15 cellular contexts compared by ENCODE assay signal in genomic region chr19:40512110-40512472, GRCh38. TPM values are rescaled to one million over a fixed set of nuclear protein-coding genes. Genes with fewer than 3 reads are reported as not detected.
DNase-seq lines count a peak whose midpoint lies in the region; ATAC-seq, FAIRE-seq and TF ChIP-seq lines count a peak whose summit lies in the region.
"Had no signal": no experiment of that assay in that cellular context is flagged by ENCODE, and none has a peak within 500 bp of the region (broad histone marks: within the 10 kb centered on the region; RNA-seq: fewer than 3 reads in every experiment).

No MANE protein-coding gene starts in this region.

- no peaks in the 10 kb centered on the region for H4K20me1 ChIP-seq in GM12878 (ENCODE audit: control insufficient read depth, insufficient read depth)

- TF ChIP-seq EP300 in GM12878 (IDR thresholded peaks at IDR 0.05; ENCODE audit: borderline replicate concordance in 1 of 2, control insufficient read depth in 1 of 2, low read depth in 2 of 2, low read length in 2 of 2), result no peak

- no peaks in the 10 kb centered on the region for H3K4me1 ChIP-seq in GM12878 (ENCODE audit: control insufficient read depth, insufficient read depth, low read length)

- POLR2A ChIA-PET in GM12878 (lab: Charles Lee), result no interaction called here

- no peaks in the 10 kb centered on the region for H3K9me3 Mint-ChIP-seq in activated naive CD4-positive, alpha-beta T cell treated with anti-CD3 and anti-CD28 coated beads, Interleukin-2, amount 50 U/mL, for 24 hours
- no peaks in the 10 kb centered on the region for H3K9me3 Mint-ChIP-seq in memory B cell
- H3K9me3 Mint-ChIP-seq in type B pancreatic cell, result no peaks in the 10 kb centered on the region
- H3K9me3 Mint-ChIP-seq: activated naive CD8-positive, alpha-beta T cell treated with anti-CD3 and anti-CD28 coated beads, Interleukin-2, amount 10 ng/mL, durations not matched to agents 7 days and 5 days had no signal

- peaks cover 5 to 7% of the 10 kb centered on the region in 2 experiments; a peak in 3 of 4 replicates for H3K27me3 ChIP-seq in GM12878 (replicated peaks in 1 of 2; ENCODE audit: control insufficient read depth in 2 of 2, insufficient read depth in 2 of 2, low read length in 1 of 2)

- peaks cover 4% of the 10 kb centered on the region for H3K36me3 Mint-ChIP-seq in activated naive CD4-positive, alpha-beta T cell treated with anti-CD3 and anti-CD28 coated beads, Interleukin-2, amount 50 U/mL, for 24 hours
- H3K36me3 Mint-ChIP-seq in memory B cell (no peaks in the 10 kb centered on the region), type B pancreatic cell (no peaks in the 10 kb centered on the region)
- H3K36me3 Mint-ChIP-seq: activated naive CD8-positive, alpha-beta T cell treated with anti-CD3 and anti-CD28 coated beads, Interleukin-2, amount 10 ng/mL, durations not matched to agents 7 days and 5 days had no signal

- no peak for ATAC-seq in GM12878
- no peak for ATAC-seq in memory B cell (ENCODE audit: low read depth)
- no peak for ATAC-seq in GM21619 (IDR thresholded peaks at IDR 0.05; ENCODE audit: unreplicated experiment)

- peaks cover 28% of the 10 kb centered on the region for H3K27me3 Mint-ChIP-seq in activated naive CD4-positive, alpha-beta T cell treated with anti-CD3 and anti-CD28 coated beads, Interleukin-2, amount 50 U/mL, for 24 hours
- peaks cover 36% of the 10 kb centered on the region for H3K27me3 Mint-ChIP-seq in memory B cell
- peaks cover 75% of the 10 kb centered on the region for H3K27me3 Mint-ChIP-seq in type B pancreatic cell

- no peak overlapping the region for H3K27ac Mint-ChIP-seq in activated naive CD4-positive, alpha-beta T cell treated with anti-CD3 and anti-CD28 coated beads, Interleukin-2, amount 50 U/mL, for 24 hours
- H3K27ac Mint-ChIP-seq in memory B cell (no peak overlapping the region), type B pancreatic cell (no peak overlapping the region)
- H3K27ac Mint-ChIP-seq: activated naive CD8-positive, alpha-beta T cell treated with anti-CD3 and anti-CD28 coated beads, Interleukin-2, amount 10 ng/mL, durations not matched to agents 7 days and 5 days had no signal

- DNase-seq in activated naive CD4-positive, alpha-beta T cell treated with anti-CD3 and anti-CD28 coated beads, Interleukin-2, amount 50 U/mL, for 16 hours, result no peak
- DNase-seq in GM12878 (ENCODE audit: low read depth, low spot score) (no peak), memory B cell (ENCODE audit: low spot score in 2 of 2) (no peak), type B pancreatic cell (ENCODE audit: extremely low spot score, unreplicated experiment) (no peak), cerebellar cortex (ENCODE audit: low spot score) (no peak)
- no peak for DNase-seq in activated CD8-positive, alpha-beta memory T cell treated with anti-CD3 and anti-CD28 coated beads for 24 hours
- DNase-seq: ACHN; NCI-H1694; stimulated activated naive CD4-positive, alpha-beta T cell treated with Interleukin-2 at 50 U/mL for 16 hours; tibial artery had no signal

- CTCF ChIA-PET in GM12878 (lab: Yijun Ruan, JAX), result no interaction called here

- no peak for TF ChIP-seq RAD21 in GM12878 (IDR thresholded peaks at IDR 0.05; ENCODE audit: insufficient read depth, low read depth, low read length)

- no peaks in the 10 kb centered on the region for H3K79me2 ChIP-seq in GM12878 (ENCODE audit: control insufficient read depth, insufficient read depth, low read length)

- TF ChIP-seq CTCF in GM12878 (IDR thresholded peaks at IDR 0.05 in 2 of 3, conservative IDR thresholded peaks at IDR 0.05 in 1 of 3; ENCODE audit: control insufficient read depth in 2 of 3, extremely low read depth in 1 of 3, insufficient read depth in 1 of 3, low read depth in 3 of 3, low read length in 3 of 3) (no peak), type B pancreatic cell (conservative IDR thresholded peaks at IDR 0.05) (no peak)

- SMC1A ChIA-PET in GM12878 (lab: Charles Lee; ENCODE audit: uncharacterized antibody, unreplicated experiment), result no interaction called here

- RAD21 ChIA-PET in GM12878 (lab: Charles Lee; ENCODE audit: unreplicated experiment), result no interaction called here

- peak overlapping the region; percentile 40 for H3K4me3 Mint-ChIP-seq in activated naive CD4-positive, alpha-beta T cell treated with anti-CD3 and anti-CD28 coated beads, Interleukin-2, amount 50 U/mL, for 24 hours
- H3K4me3 Mint-ChIP-seq in memory B cell, result peak overlapping the region; percentile 42
- peak overlapping the region; percentile 52 for H3K4me3 Mint-ChIP-seq in type B pancreatic cell
- H3K4me3 Mint-ChIP-seq: activated naive CD8-positive, alpha-beta T cell treated with anti-CD3 and anti-CD28 coated beads, Interleukin-2, amount 10 ng/mL, durations not matched to agents 7 days and 5 days had no signal

- no peak overlapping the region for H3K4me3 ChIP-seq in GM12878

- intact Hi-C loops in GM12878 (cut with micrococcal nuclease; ENCODE audit: unreplicated experiment), result no loop called here

- no peak overlapping the region for H2AFZ ChIP-seq in GM12878 (ENCODE audit: control insufficient read depth, low read depth, low read length)

- in situ Hi-C loops in GM12878 (cut with MboI), result no loop called here

- no peak overlapping the region for H3K27ac ChIP-seq in GM12878 (ENCODE audit: control insufficient read depth, insufficient read depth)
- H3K27ac ChIP-seq: tibial artery had no signal

- TF ChIP-seq POLR2A in GM12878 (IDR thresholded peaks at IDR 0.05; ENCODE audit: low read depth, low read length), result no peak

- H3K9me3 ChIP-seq in GM12878 (replicated peaks; ENCODE audit: control insufficient read depth, insufficient read depth, low read length), result no peaks in the 10 kb centered on the region
- H3K9me3 ChIP-seq: tibial artery had no signal

- H3K36me3 ChIP-seq in GM12878 (ENCODE audit: control insufficient read depth in 2 of 2, insufficient read depth in 2 of 2, low read length in 1 of 2), result no peaks in the 10 kb centered on the region
- H3K36me3 ChIP-seq: tibial artery had no signal

- BruUV-seq in GM12878 (replicated peaks; lab: Mats Ljungman, UMichigan), result no TSS peak

- no peak for FAIRE-seq in GM12878 (lab: Jason Lieb, UNC)
- FAIRE-seq: bronchial epithelial cell, TTC549 had no signal

- H3K4me1 Mint-ChIP-seq in activated naive CD4-positive, alpha-beta T cell treated with anti-CD3 and anti-CD28 coated beads, Interleukin-2, amount 50 U/mL, for 24 hours, result peaks cover 10% of the 10 kb centered on the region
- peaks cover 4% of the 10 kb centered on the region for H3K4me1 Mint-ChIP-seq in memory B cell
- no peaks in the 10 kb centered on the region for H3K4me1 Mint-ChIP-seq in type B pancreatic cell (ENCODE audit: unreplicated experiment)

- H3K4me2 ChIP-seq in GM12878 (ENCODE audit: control insufficient read depth, insufficient read depth), result no peak overlapping the region

- H3K9ac ChIP-seq in GM12878 (ENCODE audit: control insufficient read depth, insufficient read depth, low read length), result no peak overlapping the region

- WGBS in GM12878 (ENCODE audit: insufficient coverage, insufficient replicate concordance, low lambda C conversion rate, missing lambda C conversion rate), result 0% methylated on average over 1 of the region's 1 CpG

RNA-seq across cellular contexts. Expression of gene SPTBN4, which starts 45.3 kb away (rescaled TPM):
- total RNA-seq in GM12878 (2013; cell fraction: nucleolus; rRNA removed), result 0.66 and 0.90 TPM in 2 replicates
- total RNA-seq in GM12878 (2014; rRNA removed) (0.34 and 0.54 TPM in 2 replicates), GM12878 (2014; rRNA removed; fragmentation: Illumina TruSeq; extraction: Trizol) (0.14 and 0.22 TPM in 2 replicates), GM12878 (2021) (0.18 and 0.69 TPM in 2 replicates), type B pancreatic cell (ENCODE audit: low replicate concordance) (2.6 and 2.9 TPM in 2 replicates)
- polyA plus RNA-seq in GM12878 (2011; ENCODE audit: low read depth), result 1.1 TPM
- polyA plus RNA-seq in GM12878 (2011; rRNA removed) (0.46 and 0.57 TPM in 2 replicates), GM12878 (2014; fragmentation: Illumina TruSeq; extraction: Trizol) (0.24 TPM in 1 of 2 replicates, not detected in the other), GM12878 (2014; fragmentation: Nextera tagmentation; extraction: Ambion mirVana) (under 1 TPM in 1 of 2 experiments, not detected in 1; 0.04 TPM), GM12878 (2014; rRNA removed) (0.50 and 0.56 TPM in 2 replicates), GM12878 (2016; fragmentation: Nextera tagmentation; extraction: Ambion mirVana) (1 to 10 TPM in 1 of 2 experiments, under 1 TPM in 1; 0.64 to 1.1 TPM)
- 0.75 and 0.85 TPM in 2 replicates for polyA plus RNA-seq in GM12878 (2011; cell fraction: cytosol; rRNA removed)
- 0.67 and 1.2 TPM in 2 replicates for polyA plus RNA-seq in GM12878 (2011; cell fraction: nucleus; rRNA removed)
- 1.7 and 3.1 TPM in 2 replicates for polyA plus RNA-seq in GM12878 (2012)
- 0.26 and 0.66 TPM in 2 replicates for polyA minus RNA-seq in GM12878 (2011; rRNA and poly(A)+ RNA removed)
- not detected in 2 replicates for polyA minus RNA-seq in GM12878 (2011; cell fraction: cytosol; rRNA and poly(A)+ RNA removed)
- polyA minus RNA-seq in GM12878 (2011; cell fraction: nucleus; rRNA and poly(A)+ RNA removed), result not detected in 2 replicates

RNA-seq across cellular contexts. Expression of gene BLVRB, which starts 46.5 kb away (rescaled TPM):
- 4.3 and 4.8 TPM in 2 replicates for total RNA-seq in GM12878 (2013; cell fraction: nucleolus; rRNA removed)
- total RNA-seq in GM12878 (2014; rRNA removed) (47.5 and 48.3 TPM in 2 replicates), GM12878 (2014; rRNA removed; fragmentation: Illumina TruSeq; extraction: Trizol) (21.2 and 21.7 TPM in 2 replicates), GM12878 (2021) (30.0 and 31.6 TPM in 2 replicates), type B pancreatic cell (ENCODE audit: low replicate concordance) (32.2 and 47.9 TPM in 2 replicates)
- polyA plus RNA-seq in GM12878 (2011; ENCODE audit: low read depth), result 11.0 TPM
- polyA plus RNA-seq in GM12878 (2011; rRNA removed) (10.9 and 23.9 TPM in 2 replicates), GM12878 (2014; fragmentation: Illumina TruSeq; extraction: Trizol) (2.5 and 11.3 TPM in 2 replicates), GM12878 (2014; fragmentation: Nextera tagmentation; extraction: Ambion mirVana) (10 to 100 TPM in 1 of 2 experiments, 1 to 10 TPM in 1; 6.3 to 16.3 TPM), GM12878 (2014; rRNA removed) (53.3 and 58.1 TPM in 2 replicates), GM12878 (2016; fragmentation: Nextera tagmentation; extraction: Ambion mirVana) (10 to 100 TPM; 38.9 to 42.7 TPM)
- polyA plus RNA-seq in GM12878 (2011; cell fraction: cytosol; rRNA removed), result 56.6 and 61.9 TPM in 2 replicates
- 23.4 and 36.2 TPM in 2 replicates for polyA plus RNA-seq in GM12878 (2011; cell fraction: nucleus; rRNA removed)
- polyA plus RNA-seq in GM12878 (2012), result 30.3 and 49.5 TPM in 2 replicates
- polyA minus RNA-seq in GM12878 (2011; rRNA and poly(A)+ RNA removed), result 14.0 and 17.2 TPM in 2 replicates
- 44.1 and 48.3 TPM in 2 replicates for polyA minus RNA-seq in GM12878 (2011; cell fraction: cytosol; rRNA and poly(A)+ RNA removed)
- 5.6 and 10.3 TPM in 2 replicates for polyA minus RNA-seq in GM12878 (2011; cell fraction: nucleus; rRNA and poly(A)+ RNA removed)
